8 cellular contexts compared by ENCODE assay signal in the genomic region with DNA sequence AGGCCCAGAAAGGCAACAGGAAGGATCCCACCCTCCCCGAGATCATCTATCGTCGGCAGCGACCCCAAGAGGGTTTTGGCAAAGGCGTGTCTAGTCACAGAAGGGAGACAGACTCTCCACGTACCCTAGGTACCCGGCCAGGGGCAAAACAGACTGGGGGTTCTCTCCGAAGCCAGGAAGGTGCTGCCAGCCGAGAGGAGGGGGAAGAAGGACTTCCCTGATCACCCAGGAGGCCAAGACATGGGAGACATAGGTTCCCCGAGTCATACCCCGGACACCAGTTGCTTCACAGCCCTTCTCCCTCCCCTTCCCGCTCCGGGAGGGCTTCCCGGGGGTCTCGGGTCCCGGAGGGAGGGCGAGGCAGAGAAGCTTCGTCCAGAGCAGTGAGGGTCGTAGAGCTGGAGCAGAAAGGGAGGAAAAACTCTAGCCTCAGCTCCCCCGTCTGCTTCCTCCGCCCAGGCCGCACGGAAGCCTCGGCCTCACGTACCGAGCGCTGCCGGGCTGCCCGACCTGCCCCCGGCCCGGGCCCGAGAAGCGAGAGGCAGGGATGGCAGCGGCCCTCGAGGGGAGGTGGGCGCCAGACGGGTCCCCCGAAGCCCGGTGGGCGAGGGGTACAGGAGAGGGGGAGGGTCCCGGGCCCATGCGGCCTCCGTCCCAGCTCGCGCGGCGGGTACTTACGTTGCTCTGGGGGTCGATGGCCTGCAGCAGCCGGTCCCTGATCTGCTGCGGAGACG. TPM values are rescaled to one million over a fixed set of nuclear protein-coding genes. Genes with fewer than 3 reads are reported as not detected.
DNase-seq lines count a peak whose midpoint lies in the region; ATAC-seq and TF ChIP-seq lines count a peak whose summit lies in the region.

No MANE protein-coding gene starts in this region.

- H3K9me3 Mint-ChIP-seq in activated CD4-positive, alpha-beta T cell treated with anti-CD3 and anti-CD28 coated beads for 36 hours (ENCODE audit: low read depth) = no peaks in the 10 kb centered on the region

- H3K27ac Mint-ChIP-seq in activated CD4-positive, alpha-beta T cell treated with anti-CD3 and anti-CD28 coated beads for 36 hours = peak overlapping the region; percentile 79

- peaks cover 43% of the 10 kb centered on the region for H3K4me1 Mint-ChIP-seq in activated CD4-positive, alpha-beta T cell treated with anti-CD3 and anti-CD28 coated beads for 36 hours

- no peaks in the 10 kb centered on the region for H3K27me3 Mint-ChIP-seq in activated CD4-positive, alpha-beta T cell treated with anti-CD3 and anti-CD28 coated beads for 36 hours

- peak overlapping the region; percentile 87 for H3K4me3 Mint-ChIP-seq in activated CD4-positive, alpha-beta T cell treated with anti-CD3 and anti-CD28 coated beads for 36 hours

- peak overlapping the region; percentile 81 for H3K4me3 ChIP-seq in lung
- H3K4me3 ChIP-seq in upper lobe of left lung = peak overlapping the region; percentile 75 to 99 (median 96)

- no peak for TF ChIP-seq POLR2A in upper lobe of left lung (IDR thresholded peaks at IDR 0.05)

- H3K9me3 ChIP-seq in lung (ENCODE audit: control insufficient read depth in 2 of 2, insufficient read depth in 1 of 2, low read length in 1 of 2) (peaks cover 0 to 2% of the 10 kb centered on the region in 2 donors), upper lobe of left lung (no peaks in the 10 kb centered on the region)

- TF ChIP-seq EP300 in upper lobe of left lung (IDR thresholded peaks at IDR 0.05) = no peak

- intact Hi-C loops in activated CD4-positive, alpha-beta T cell treated with anti-CD3 and anti-CD28 coated beads for 36 hours (cut with DNase I, micrococcal nuclease) = loop anchor here in 1 of 2 experiments (5.0 kb wide), 1 partner anchor 55 kb away; a partner anchor contains a TSS

- H3K4me1 ChIP-seq in lung (ENCODE audit: control insufficient read depth in 2 of 2, insufficient read depth in 2 of 2, low read length in 2 of 2) = peaks cover 8 to 10% of the 10 kb centered on the region in 2 donors
- peaks cover 43 to 66% (median 47%) of the 10 kb centered on the region in 4 donors for H3K4me1 ChIP-seq in upper lobe of left lung

- H3K36me3 ChIP-seq in lung (ENCODE audit: control insufficient read depth in 2 of 2, insufficient read depth in 2 of 2, low read length in 2 of 2) (peaks cover 0 to 8% of the 10 kb centered on the region in 2 donors), upper lobe of left lung (peaks cover 0 to 20% (median 6%) of the 10 kb centered on the region in 4 donors)

- WGBS in lung, 2 donors = 0% methylated on average over 38 to 52 of the region's 52 CpGs
- WGBS in upper lobe of left lung, 2 donors = 0 to 1% methylated on average over 19 to 24 of the region's 52 CpGs

- TF ChIP-seq CTCF in RWPE1 (conservative IDR thresholded peaks at IDR 0.05; ENCODE audit: low read depth) = no peak
- TF ChIP-seq CTCF in lung (IDR thresholded peaks at IDR 0.05; ENCODE audit: control extremely low read depth, extremely low read depth) = no peak
- no peak for TF ChIP-seq CTCF in upper lobe of left lung (IDR thresholded peaks at IDR 0.05)

- CTCF ChIA-PET in activated CD4-positive, alpha-beta T cell treated with anti-CD3 and anti-CD28 coated beads for 36 hours (lab: Charles Lee) = interaction anchor here (0.7 to 1.5 kb wide), 4 partner anchors 39 to 118 kb away, joined by 3 to 6 read pairs (median 4); no protein-coding TSS in a partner anchor
- CTCF ChIA-PET in RWPE1 (lab: Yijun Ruan, JAX) = interaction anchor here (0.5 to 0.7 kb wide), 2 partner anchors 79 to 85 kb away, joined by 4 to 6 read pairs; no protein-coding TSS in a partner anchor

- peaks cover 42% of the 10 kb centered on the region for H3K36me3 Mint-ChIP-seq in activated CD4-positive, alpha-beta T cell treated with anti-CD3 and anti-CD28 coated beads for 36 hours (ENCODE audit: low read depth)

- POLR2A ChIA-PET in activated CD4-positive, alpha-beta T cell treated with anti-CD3 and anti-CD28 coated beads for 36 hours (lab: Charles Lee) = interaction anchor here (0.7 to 3.8 kb wide), 7 partner anchors 11 to 110 kb away, joined by 3 to 28 read pairs (median 4); no protein-coding TSS in a partner anchor
- POLR2A ChIA-PET in RWPE1 (lab: Yijun Ruan, JAX; ENCODE audit: low non-redundant PET) = interaction anchor here (0.5 to 1.0 kb wide), 2 partner anchors 11 to 23 kb away, joined by 3 to 9 read pairs; no protein-coding TSS in a partner anchor

- no peak for ATAC-seq in activated CD4-positive, alpha-beta T cell treated with anti-CD3 and anti-CD28 coated beads for 36 hours
- ATAC-seq in lung (ENCODE audit: insufficient read depth, low FRiP score) (no peak), upper lobe of left lung (ENCODE audit: low FRiP score in 2 of 2) (no peak)

- H3K27ac ChIP-seq in RWPE1 (peak overlapping the region; percentile 93), lung (ENCODE audit: low read depth in 1 of 2, low read length in 1 of 2) (peak overlapping the region; percentile 63 to 65), upper lobe of left lung (peak overlapping the region; percentile 87 to 99 (median 95))

- H3K27me3 ChIP-seq in lung (ENCODE audit: control insufficient read depth, insufficient read depth) (no peaks in the 10 kb centered on the region), upper lobe of left lung (no peaks in the 10 kb centered on the region)

- DNase-seq in activated CD4-positive, alpha-beta T cell treated with anti-CD3 and anti-CD28 coated beads for 36 hours = peak; percentile 30
- DNase-seq in activated CD4-positive, alpha-beta T cell treated with anti-CD3 and anti-CD28 coated beads, Interleukin-2, amount 50 U/mL, for 4 hours = no peak
- DNase-seq in RWPE1 (ENCODE audit: low spot score) (peak; percentile 25), lung (ENCODE audit: low spot score) (no peak), upper lobe of left lung (peak in 1 of 2 donors; percentile 24), kidney glomerular epithelial cell (lab: John Stamatoyannopoulos, UW) (no peak), SHP77 treated with DMSO at 0.1 percent for 48 hours (lab: John Stamatoyannopoulos, UW) (no peak)
- peak; percentile 4 for DNase-seq in central memory CD4-positive, alpha-beta T cell

RNA-seq across cellular contexts. Expression of a gene that starts 0.6 kb away (rescaled TPM):
- 10 to 100 TPM; 13.6 to 14.5 TPM for total RNA-seq in activated CD4-positive, alpha-beta T cell treated with anti-CD3 and anti-CD28 coated beads for 36 hours
- total RNA-seq in lung = 10 to 100 TPM in 1 of 2 donors, 1 to 10 TPM in 1; 8.9 to 18.2 TPM
- polyA plus RNA-seq in lung = 1 to 10 TPM; 7.0 to 7.4 TPM
- 10 to 100 TPM; 12.6 to 26.5 (median 13.8) TPM for total RNA-seq in upper lobe of left lung

RNA-seq across cellular contexts. Expression of a gene that starts 32.6 kb away (rescaled TPM):
- total RNA-seq in activated CD4-positive, alpha-beta T cell treated with anti-CD3 and anti-CD28 coated beads for 36 hours = 10 to 100 TPM; 46.5 to 52.2 TPM
- total RNA-seq in lung (10 to 100 TPM; 78.8 to 78.9 TPM), upper lobe of left lung (100 to 1,000 TPM in 1 of 6 donors, 10 to 100 TPM in 5; 71.8 to 129 (median 80.4) TPM)
- 10 to 100 TPM; 68.0 to 86.3 TPM for polyA plus RNA-seq in lung

RNA-seq across cellular contexts. Expression of a gene that starts 33.6 kb away (rescaled TPM):
- total RNA-seq in activated CD4-positive, alpha-beta T cell treated with anti-CD3 and anti-CD28 coated beads for 36 hours = 1 to 10 TPM in 1 of 2 experiments, under 1 TPM in 1; 0.89 to 1.2 TPM
- total RNA-seq in lung = 1 to 10 TPM; 3.9 to 6.2 TPM
- polyA plus RNA-seq in lung = 1 to 10 TPM; 3.6 to 3.8 TPM
- 1 to 10 TPM; 5.1 to 8.4 (median 5.9) TPM for total RNA-seq in upper lobe of left lung

RNA-seq across cellular contexts. Expression of a gene that starts 55.1 kb away (rescaled TPM):
- 10 to 100 TPM; 51.5 to 72.1 TPM for total RNA-seq in activated CD4-positive, alpha-beta T cell treated with anti-CD3 and anti-CD28 coated beads for 36 hours
- total RNA-seq in lung (10 to 100 TPM; 30.3 to 58.1 TPM), upper lobe of left lung (10 to 100 TPM; 48.5 to 60.8 (median 53.2) TPM)
- polyA plus RNA-seq in lung = 10 to 100 TPM; 24.9 to 36.4 TPM

Comparison
In these comparisons a context has a peak if more than half of its experiments do, and no peak if none do; other contexts are left out.
1. DNase-seq: peak in activated CD4-positive, alpha-beta T cell treated with anti-CD3 and anti-CD28 coated beads for 36 hours (single experiment), RWPE1 (single experiment) and central memory CD4-positive, alpha-beta T cell (single experiment); none in activated CD4-positive, alpha-beta T cell treated with anti-CD3 and anti-CD28 coated beads, Interleukin-2, amount 50 U/mL, for 4 hours (0 of 2), lung (single experiment), kidney glomerular epithelial cell (single experiment) and SHP77 treated with DMSO at 0.1 percent for 48 hours (single experiment).
2. Peak in every context shown above with its lines, with median percentiles within 50 percentile points of each other: H3K27ac ChIP-seq.